ENCODE assay signal across 10 cellular contexts in genomic region chr2:13193075-13193474, GRCh38.
DNase-seq lines count a peak whose midpoint lies in the region; ATAC-seq, FAIRE-seq and TF ChIP-seq lines count a peak whose summit lies in the region.
"Had no signal": no experiment of that assay in that cellular context is flagged by ENCODE, and none has a peak within 500 bp of the region (broad histone marks: within the 10 kb centered on the region; RNA-seq: fewer than 3 reads in every experiment).

No MANE protein-coding gene starts in this region.

- ATAC-seq in stimulated activated naive CD8-positive, alpha-beta T cell treated with anti-CD3 and anti-CD28 coated beads, Interleukin-15, amount 100 ng/mL, for 72 hours = peak; percentile 60
- ATAC-seq in stimulated activated naive CD8-positive, alpha-beta T cell treated with anti-CD3 and anti-CD28 coated beads, Interleukin-15, Interleukin-2, amounts not matched to agents 100 U/mL and 50 U/mL, for 24 hours = no peak
- ATAC-seq in HG03103 (IDR thresholded peaks at IDR 0.05; ENCODE audit: low read depth, unreplicated experiment) = peak; percentile 85

- no peaks in the 10 kb centered on the region for H3K36me3 Mint-ChIP-seq in endodermal cell (ENCODE audit: low read depth)
- H3K36me3 Mint-ChIP-seq: CD8-positive, alpha-beta memory T cell had no signal

- no peaks in the 10 kb centered on the region for H3K36me3 ChIP-seq in SJCRH30
- no peaks in the 10 kb centered on the region for H3K36me3 ChIP-seq in small intestine (ENCODE audit: control insufficient read depth in 2 of 2, insufficient read depth in 2 of 2, low read length in 2 of 2)
- no peaks in the 10 kb centered on the region for H3K36me3 ChIP-seq in endodermal cell (ENCODE audit: control insufficient read depth, insufficient read depth, low read length)

- H3K4me1 ChIP-seq in SJCRH30 = no peaks in the 10 kb centered on the region; the same call in 1 of the 2 replicates
- H3K4me1 ChIP-seq in small intestine (ENCODE audit: control insufficient read depth in 2 of 2, insufficient read depth in 1 of 2, low read depth in 1 of 2, low read length in 1 of 2) = no peaks in the 10 kb centered on the region
- no peaks in the 10 kb centered on the region for H3K4me1 ChIP-seq in endodermal cell (ENCODE audit: control insufficient read depth, insufficient read depth, low read length)

- no peaks in the 10 kb centered on the region for H3K4me1 Mint-ChIP-seq in stimulated activated naive CD8-positive, alpha-beta T cell treated with anti-CD3 and anti-CD28 coated beads, Interleukin-15, amount 100 ng/mL, for 72 hours
- H3K4me1 Mint-ChIP-seq in endodermal cell = no peaks in the 10 kb centered on the region
- H3K4me1 Mint-ChIP-seq: CD8-positive, alpha-beta memory T cell had no signal

- WGBS in small intestine, 3 donors = 37 to 59% (median 37%) methylated on average over 4 of the region's 4 CpGs
- WGBS in endodermal cell (ENCODE audit: insufficient coverage in 1 of 2, insufficient read length in 1 of 2), 2 experiments = 87% methylated on average over 4 of the region's 4 CpGs; no CpG with 5 or more reads in 1 of the 2 experiments

- H3K27me3 Mint-ChIP-seq in stimulated activated naive CD8-positive, alpha-beta T cell treated with anti-CD3 and anti-CD28 coated beads, Interleukin-15, amount 100 ng/mL, for 72 hours = peaks cover 7% of the 10 kb centered on the region
- no peaks in the 10 kb centered on the region for H3K27me3 Mint-ChIP-seq in endodermal cell (ENCODE audit: insufficient read depth)

- H3K9ac ChIP-seq in endodermal cell (ENCODE audit: extremely low read depth, low read length, poor library complexity, severe bottlenecking) = no peak overlapping the region

- H3K4me3 ChIP-seq in SJCRH30 = no peak overlapping the region
- no peak overlapping the region for H3K4me3 ChIP-seq in small intestine (ENCODE audit: low read depth in 1 of 2, low read length in 2 of 2)
- no peak overlapping the region for H3K4me3 ChIP-seq in endodermal cell (ENCODE audit: low read length)

- no peak overlapping the region for H3K27ac ChIP-seq in SJCRH30
- H3K27ac ChIP-seq in small intestine (ENCODE audit: low read depth in 1 of 2, low read length in 1 of 2) = no peak overlapping the region
- no peak overlapping the region for H3K27ac ChIP-seq in endodermal cell (ENCODE audit: low read depth, low read length)
- H3K27ac ChIP-seq: HL-60 had no signal

- FAIRE-seq in small intestine (lab: Jason Lieb, UNC) = no peak

- DNase-seq in stimulated activated naive CD8-positive, alpha-beta T cell treated with anti-CD3 and anti-CD28 coated beads, Interleukin-15, amount 100 ng/mL, for 72 hours = no peak
- DNase-seq in stimulated activated naive CD8-positive, alpha-beta T cell treated with anti-CD3 and anti-CD28 coated beads, Interleukin-15, Interleukin-2, amounts not matched to agents 100 U/mL and 50 U/mL, for 24 hours = no peak
- peak; percentile 56 to 67 for DNase-seq in SJCRH30
- DNase-seq in small intestine = no peak
- no peak for DNase-seq in endodermal cell
- no peak for DNase-seq in iPS-NIHi7 (ENCODE audit: extremely low spot score)
- DNase-seq in activated gamma-delta T cell treated with Interleukin-2 at 50 U/mL for 16 hours = no peak
- DNase-seq: CD8-positive, alpha-beta memory T cell had no signal

- H3K27me3 ChIP-seq in SJCRH30 (no peaks in the 10 kb centered on the region), small intestine (ENCODE audit: control insufficient read depth in 2 of 2, insufficient read depth in 2 of 2, low read length in 2 of 2) (no peaks in the 10 kb centered on the region), endodermal cell (ENCODE audit: control insufficient read depth, insufficient read depth, low read length, poor library complexity, severe bottlenecking) (no peaks in the 10 kb centered on the region)

- TF ChIP-seq CTCF in endodermal cell (conservative IDR thresholded peaks at IDR 0.05) = no peak

- H3K27ac Mint-ChIP-seq in stimulated activated naive CD8-positive, alpha-beta T cell treated with anti-CD3 and anti-CD28 coated beads, Interleukin-15, amount 100 ng/mL, for 72 hours = no peak overlapping the region
- no peak overlapping the region for H3K27ac Mint-ChIP-seq in endodermal cell
- H3K27ac Mint-ChIP-seq: CD8-positive, alpha-beta memory T cell had no signal

- no peaks in the 10 kb centered on the region for H3K9me3 Mint-ChIP-seq in stimulated activated naive CD8-positive, alpha-beta T cell treated with anti-CD3 and anti-CD28 coated beads, Interleukin-15, amount 100 ng/mL, for 72 hours
- no peaks in the 10 kb centered on the region for H3K9me3 Mint-ChIP-seq in endodermal cell
- H3K9me3 Mint-ChIP-seq: CD8-positive, alpha-beta memory T cell had no signal

- H3K4me3 Mint-ChIP-seq in stimulated activated naive CD8-positive, alpha-beta T cell treated with anti-CD3 and anti-CD28 coated beads, Interleukin-15, amount 100 ng/mL, for 72 hours = no peak overlapping the region
- no peak overlapping the region for H3K4me3 Mint-ChIP-seq in endodermal cell
- H3K4me3 Mint-ChIP-seq: CD8-positive, alpha-beta memory T cell had no signal

- H3K9me3 ChIP-seq in SJCRH30 (replicated peaks) = no peaks in the 10 kb centered on the region
- H3K9me3 ChIP-seq in small intestine (ENCODE audit: control insufficient read depth, low read depth) = no peaks in the 10 kb centered on the region
- peaks cover 70% of the 10 kb centered on the region for H3K9me3 ChIP-seq in endodermal cell (ENCODE audit: control insufficient read depth, low read length)

Comparison
In these comparisons a context has a peak if more than half of its experiments do, and no peak if none do; other contexts are left out.
1. DNase-seq: peak in SJCRH30 (2 of 2); none in stimulated activated naive CD8-positive, alpha-beta T cell treated with anti-CD3 and anti-CD28 coated beads, Interleukin-15, amount 100 ng/mL, for 72 hours (0 of 2), stimulated activated naive CD8-positive, alpha-beta T cell treated with anti-CD3 and anti-CD28 coated beads, Interleukin-15, Interleukin-2, amounts not matched to agents 100 U/mL and 50 U/mL, for 24 hours (single experiment), small intestine (single experiment), endodermal cell (single experiment), iPS-NIHi7 (single experiment) and activated gamma-delta T cell treated with Interleukin-2 at 50 U/mL for 16 hours (single experiment).